1 cellular context compared by ENCODE assay signal in the genomic region with DNA sequence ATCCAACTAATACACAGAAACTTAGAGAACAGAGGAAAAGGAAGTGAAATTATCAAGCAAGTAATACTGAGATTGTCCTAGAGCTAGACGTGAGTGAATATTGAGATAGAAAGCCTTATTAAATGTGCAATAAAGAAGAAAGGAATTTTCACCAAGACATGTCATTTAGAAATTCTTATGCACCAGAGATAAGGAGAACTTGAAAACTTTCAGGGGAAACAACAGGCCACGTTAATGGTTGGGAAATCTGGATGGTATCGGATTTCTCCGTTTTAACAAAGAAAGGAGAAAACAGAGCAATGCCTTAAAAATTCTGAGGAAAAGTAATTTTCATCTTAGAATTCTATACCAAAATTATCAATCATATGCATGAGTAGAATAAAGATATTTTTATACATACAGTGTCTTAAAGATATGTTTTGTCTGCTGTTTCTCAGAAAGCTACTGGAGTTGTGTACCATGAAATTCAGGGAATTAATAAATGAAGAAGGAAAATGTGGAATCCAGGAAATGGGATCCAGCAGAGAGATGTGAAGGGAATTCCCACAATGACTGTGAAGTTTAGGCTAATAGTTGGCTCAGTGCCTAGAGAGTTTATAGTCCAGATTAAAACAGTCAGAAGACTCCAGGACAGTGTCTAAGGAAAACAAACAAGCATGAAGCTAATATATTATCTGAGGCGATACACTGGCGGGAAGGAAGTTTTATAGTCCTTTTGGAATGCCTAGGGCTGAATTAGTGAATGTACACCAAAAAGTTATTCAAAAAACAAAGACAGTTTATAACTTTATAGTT.
TF ChIP-seq lines count a peak whose summit lies in the region.

No MANE protein-coding gene starts in this region.

TF ChIP-seq in HEK293, 187 proteins besides CTCF, POLR2A, EP300 and RAD21 (continued from another document):
- peak; percentile 69; the same call in 1 of the 2 replicates for TF ChIP-seq IKZF3 (tag by site-specific recombination; IDR thresholded peaks at IDR 0.05)
- TF ChIP-seq, protein P1, sequence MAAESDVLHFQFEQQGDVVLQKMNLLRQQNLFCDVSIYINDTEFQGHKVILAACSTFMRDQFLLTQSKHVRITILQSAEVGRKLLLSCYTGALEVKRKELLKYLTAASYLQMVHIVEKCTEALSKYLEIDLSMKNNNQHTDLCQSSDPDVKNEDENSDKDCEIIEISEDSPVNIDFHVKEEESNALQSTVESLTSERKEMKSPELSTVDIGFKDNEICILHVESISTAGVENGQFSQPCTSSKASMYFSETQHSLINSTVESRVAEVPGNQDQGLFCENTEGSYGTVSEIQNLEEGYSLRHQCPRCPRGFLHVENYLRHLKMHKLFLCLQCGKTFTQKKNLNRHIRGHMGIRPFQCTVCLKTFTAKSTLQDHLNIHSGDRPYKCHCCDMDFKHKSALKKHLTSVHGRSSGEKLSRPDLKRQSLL (tag by site-specific recombination; IDR thresholded peaks at IDR 0.05), result no peak
- peak; percentile 54; the same call in 1 of the 2 replicates for TF ChIP-seq ZSCAN30 (tag by site-specific recombination; IDR thresholded peaks at IDR 0.05)
